In genomic region chr12:131980263-131980662, GRCh38 we compare ENCODE assay signal across 1 cellular context.
TF ChIP-seq lines count a peak whose summit lies in the region.

No MANE protein-coding gene starts in this region.

TF ChIP-seq in K562, 482 proteins besides CTCF, POLR2A, EP300 and RAD21:
- TF ChIP-seq CBFA2T3 (IDR thresholded peaks at IDR 0.05) = peak; percentile 9; the same call in 1 of the 2 replicates
- TF ChIP-seq U2AF2 (optimal IDR thresholded peaks at IDR 0.05; ENCODE audit: low read depth, low read length) = no peak
